In genomic region chr1:221203224-221204054, GRCh38 we compare ENCODE assay signal across 9 cellular contexts.
A peak's percentile ranks its signal among the peaks of the same experiment; 100 is the strongest.
DNase-seq lines count a peak whose midpoint lies in the region; ATAC-seq lines count a peak whose summit lies in the region.
"Had no signal": no experiment of that assay in that cellular context is flagged by ENCODE, and none has a peak within 500 bp of the region (broad histone marks: within the 10 kb centered on the region; RNA-seq: fewer than 3 reads in every experiment).

No MANE protein-coding gene starts in this region.

- no peak overlapping the region for H2BK12ac ChIP-seq in mesenchymal stem cell (ENCODE audit: low read length in 2 of 2)

- H3K14ac ChIP-seq in mesenchymal stem cell (ENCODE audit: low read length in 2 of 2) = no peak overlapping the region

- ATAC-seq in HG03025 (IDR thresholded peaks at IDR 0.05; ENCODE audit: low FRiP score, unreplicated experiment) = peak; percentile 80

- no peak overlapping the region for H4K91ac ChIP-seq in mesenchymal stem cell (ENCODE audit: low read length)

- H2BK5ac ChIP-seq in mesenchymal stem cell (ENCODE audit: low read depth, low read length, poor library complexity, severe bottlenecking) = no peak overlapping the region

- no peak overlapping the region for H3K4ac ChIP-seq in mesenchymal stem cell (ENCODE audit: low read depth in 1 of 2, low read length in 2 of 2)

- no peaks in the 10 kb centered on the region for H3K79me1 ChIP-seq in mesenchymal stem cell (replicated peaks; ENCODE audit: low read length, poor library complexity, severe bottlenecking)

- no peak overlapping the region for H3K27ac ChIP-seq in mesenchymal stem cell (ENCODE audit: low read length, poor library complexity, severe bottlenecking)
- H3K27ac ChIP-seq: BLaER1 had no signal

- DNase-seq in NCI-H2196 (lab: John Stamatoyannopoulos, UW; ENCODE audit: unreplicated experiment) (peak; percentile 71), NCI-H2196 treated with DMSO at 0.1 percent for 48 hours (lab: John Stamatoyannopoulos, UW; ENCODE audit: unreplicated experiment) (no peak), NCI-H345 treated with DMSO at 0.1 percent for 48 hours (lab: John Stamatoyannopoulos, UW; ENCODE audit: unreplicated experiment) (peak; percentile 34), mesenchymal stem cell (peak; percentile 75)
- DNase-seq in activated CD4-positive, alpha-beta T cell treated with anti-CD3 and anti-CD28 coated beads, Interleukin-2, amount 50 U/mL, for 4 hours = peak; percentile 31 to 41
- peak; percentile 34 for DNase-seq in effector CD8-positive, alpha-beta T cell (lab: John Stamatoyannopoulos, UW)
- DNase-seq in stimulated activated CD8-positive, alpha-beta memory T cell treated with anti-CD3 and anti-CD28 coated beads, Interleukin-15, amount 100 ng/mL, for 1 hour (ENCODE audit: low read depth) = peak; percentile 39

- no peak overlapping the region for H2AFZ ChIP-seq in mesenchymal stem cell (ENCODE audit: low read depth, low read length)

- no peak overlapping the region for H3K23ac ChIP-seq in mesenchymal stem cell (ENCODE audit: low read length in 2 of 2)

- no peak overlapping the region for H4K8ac ChIP-seq in mesenchymal stem cell (ENCODE audit: low read length)

- no peaks in the 10 kb centered on the region for H3K4me1 ChIP-seq in mesenchymal stem cell (ENCODE audit: control insufficient read depth, insufficient read depth, low read depth, low read length)
- H3K4me1 ChIP-seq: BLaER1 had no signal

- no peak overlapping the region for H3K18ac ChIP-seq in mesenchymal stem cell (ENCODE audit: low read depth in 1 of 2, low read length in 2 of 2)

- 75% methylated on average over 1 of the region's 3 CpGs for WGBS in mesenchymal stem cell

- no peak overlapping the region for H2BK15ac ChIP-seq in mesenchymal stem cell (ENCODE audit: low read depth, poor library complexity, severe bottlenecking)

- H3K4me3 ChIP-seq in mesenchymal stem cell (ENCODE audit: insufficient read depth in 1 of 2, low read depth in 1 of 2, low read length in 2 of 2) = no peak overlapping the region
- H3K4me3 ChIP-seq: BLaER1 had no signal

- no peak overlapping the region for H3K4me2 ChIP-seq in mesenchymal stem cell (ENCODE audit: low read length, poor library complexity, severe bottlenecking)
- H3K4me2 ChIP-seq: BLaER1 had no signal

- no peak overlapping the region for H2AK5ac ChIP-seq in mesenchymal stem cell (ENCODE audit: low read length, severe bottlenecking)

- H2BK120ac ChIP-seq in mesenchymal stem cell (ENCODE audit: low read depth, low read length) = no peak overlapping the region

- no peaks in the 10 kb centered on the region for H3K27me3 ChIP-seq in mesenchymal stem cell (ENCODE audit: control insufficient read depth in 1 of 2, insufficient read depth in 1 of 2, low read length in 2 of 2)
- H3K27me3 ChIP-seq: BLaER1 had no signal

- H3K36me3 ChIP-seq in mesenchymal stem cell (ENCODE audit: control insufficient read depth in 1 of 2, insufficient read depth in 2 of 2, low read depth in 1 of 2, low read length in 2 of 2) = no peaks in the 10 kb centered on the region
- H3K36me3 ChIP-seq: BLaER1 had no signal

- peak overlapping the region; percentile 7 for H3K9ac ChIP-seq in mesenchymal stem cell (ENCODE audit: low read length)
- H3K9ac ChIP-seq: BLaER1 had no signal

- H3K9me3 ChIP-seq in mesenchymal stem cell (ENCODE audit: control insufficient read depth, low read length) = no peaks in the 10 kb centered on the region
- H3K9me3 ChIP-seq: BLaER1 had no signal
